Comparison of ENCODE assay signal across 24 cellular contexts in genomic region chr5:170640731-170641588, GRCh38.
"Had no signal": no experiment of that assay in that cellular context is flagged by ENCODE, and none has a peak within 500 bp of the region (broad histone marks: within the 10 kb centered on the region; RNA-seq: fewer than 3 reads in every experiment).

No MANE protein-coding gene starts in this region.

- H3K4me3 ChIP-seq: dorsolateral prefrontal cortex, esophagus muscularis mucosa, hepatocyte, left ventricle myocardium inferior, ovary, prostate gland, upper lobe of left lung had no signal

- H3K36me3 ChIP-seq: esophagus muscularis mucosa, left ventricle myocardium inferior, ovary, prostate gland, upper lobe of left lung had no signal

- H3K27ac Mint-ChIP-seq: activated CD4-positive, alpha-beta memory T cell treated with anti-CD3 and anti-CD28 coated beads for 36 hours; activated naive CD4-positive, alpha-beta T cell treated with anti-CD3 and anti-CD28 coated beads, Interleukin-2, amount 50 U/mL, for 72 hours; activated T-helper 1 cell treated with anti-CD3 and anti-CD28 coated beads, Interleukin-12 subunit alpha, Interleukin-12 subunit beta, Interleukin-2, Interleukin-4 antibody, amounts not matched to agents 30 ng/mL and 10 ng/mL and 1 ng/mL, durations not matched to agents 14 hours and 24 hours and 36 hours; brain; effector memory CD8-positive, alpha-beta T cell; immature natural killer cell; mesothelial cell of epicardium; natural killer cell treated with Interleukin-12 subunit alpha and Interleukin-12 subunit beta and Interleukin-15 and Interleukin-18, amount 100 ng/mL, for 72 hours; T-helper 17 cell had no signal

- H3K4me3 Mint-ChIP-seq: activated CD4-positive, alpha-beta memory T cell treated with anti-CD3 and anti-CD28 coated beads for 36 hours; activated T-helper 1 cell treated with anti-CD3 and anti-CD28 coated beads, Interleukin-12 subunit alpha, Interleukin-12 subunit beta, Interleukin-2, Interleukin-4 antibody, amounts not matched to agents 30 ng/mL and 10 ng/mL and 1 ng/mL, durations not matched to agents 14 hours and 24 hours and 36 hours; brain; effector memory CD8-positive, alpha-beta T cell; immature natural killer cell; mesothelial cell of epicardium; natural killer cell treated with Interleukin-12 subunit alpha and Interleukin-12 subunit beta and Interleukin-15 and Interleukin-18, amount 100 ng/mL, for 72 hours; T-helper 17 cell had no signal

- H3K9me3 Mint-ChIP-seq: activated CD4-positive, alpha-beta memory T cell treated with anti-CD3 and anti-CD28 coated beads for 36 hours; activated naive CD4-positive, alpha-beta T cell treated with anti-CD3 and anti-CD28 coated beads, Interleukin-2, amount 50 U/mL, for 72 hours; activated T-helper 1 cell treated with anti-CD3 and anti-CD28 coated beads, Interleukin-12 subunit alpha, Interleukin-12 subunit beta, Interleukin-2, Interleukin-4 antibody, amounts not matched to agents 30 ng/mL and 10 ng/mL and 1 ng/mL, durations not matched to agents 14 hours and 24 hours and 36 hours; brain; effector memory CD8-positive, alpha-beta T cell; mesothelial cell of epicardium; natural killer cell treated with Interleukin-12 subunit alpha and Interleukin-12 subunit beta and Interleukin-15 and Interleukin-18, amount 100 ng/mL, for 72 hours had no signal

- H3K9me3 ChIP-seq: esophagus muscularis mucosa, left ventricle myocardium inferior, ovary, prostate gland, upper lobe of left lung had no signal

- H3K4me1 ChIP-seq: prostate gland had no signal

- H3K27ac ChIP-seq: dorsolateral prefrontal cortex, esophagus muscularis mucosa, hepatocyte, left ventricle myocardium inferior, ovary, prostate gland, upper lobe of left lung had no signal

- H3K4me1 Mint-ChIP-seq: immature natural killer cell had no signal

- DNase-seq: activated CD4-positive, alpha-beta memory T cell treated with anti-CD3 and anti-CD28 coated beads for 36 hours; activated CD4-positive, alpha-beta T cell treated with anti-CD3 and anti-CD28 coated beads for 48 hours; activated T-cell treated with anti-CD3 and anti-CD28 coated beads for 4 hours; caudate nucleus; effector memory CD8-positive, alpha-beta T cell; glutamatergic neuron; immature natural killer cell; kidney glomerular epithelial cell; left ventricle myocardium inferior; ovary; stimulated activated CD4-positive, alpha-beta T cell treated with anti-CD3 and anti-CD28 coated beads, Interleukin-12 subunit alpha, Interleukin-12 subunit beta, amount 100 ng/mL, for 4 hours; stimulated activated CD4-positive, alpha-beta T cell treated with anti-CD3 and anti-CD28 coated beads, Interleukin-4, amount 100 ng/mL, for 4 hours; stimulated activated naive CD8-positive, alpha-beta T cell treated with anti-CD3 and anti-CD28 coated beads, Interleukin-15, Interleukin-2, amounts not matched to agents 100 U/mL and 50 U/mL, for 24 hours; T-helper 17 cell had no signal

- ATAC-seq: activated naive CD4-positive, alpha-beta T cell treated with anti-CD3 and anti-CD28 coated beads, Interleukin-2, amount 50 U/mL, for 72 hours; effector memory CD8-positive, alpha-beta T cell; natural killer cell treated with Interleukin-12 subunit alpha and Interleukin-12 subunit beta and Interleukin-15 and Interleukin-18, amount 100 ng/mL, for 72 hours; stimulated activated naive CD8-positive, alpha-beta T cell treated with anti-CD3 and anti-CD28 coated beads, Interleukin-15, Interleukin-2, amounts not matched to agents 100 U/mL and 50 U/mL, for 24 hours; T-helper 17 cell had no signal

- H3K27me3 ChIP-seq: hepatocyte, ovary, upper lobe of left lung had no signal

- H3K36me3 Mint-ChIP-seq: activated CD4-positive, alpha-beta memory T cell treated with anti-CD3 and anti-CD28 coated beads for 36 hours; activated naive CD4-positive, alpha-beta T cell treated with anti-CD3 and anti-CD28 coated beads, Interleukin-2, amount 50 U/mL, for 72 hours; brain; immature natural killer cell; mesothelial cell of epicardium; natural killer cell treated with Interleukin-12 subunit alpha and Interleukin-12 subunit beta and Interleukin-15 and Interleukin-18, amount 100 ng/mL, for 72 hours had no signal
